In genomic region chr5:9176641-9177040, GRCh38 we compare ENCODE assay signal across 23 cellular contexts.
"Had no signal": no experiment of that assay in that cellular context is flagged by ENCODE, and none has a peak within 500 bp of the region (broad histone marks: within the 10 kb centered on the region; RNA-seq: fewer than 3 reads in every experiment).

No MANE protein-coding gene starts in this region.

- DNase-seq: hippocampal formation; kidney glomerular epithelial cell; left cardiac atrium; left ventricle myocardium superior; lower lobe of right lung; mammary epithelial cell; mesenchymal stem cell; naive thymus-derived CD4-positive, alpha-beta T cell; ovary; small intestine; spleen; stimulated activated CD4-positive, alpha-beta T cell treated with anti-CD3 and anti-CD28 coated beads, Interleukin-2, amount 100 ng/mL, for 48 hours; stimulated activated CD4-positive, alpha-beta T cell treated with anti-CD3 and anti-CD28 coated beads, Interleukin-4, amount 100 ng/mL, for 4 hours; stimulated activated CD8-positive, alpha-beta memory T cell treated with anti-CD3 and anti-CD28 coated beads, Interleukin-4, amount 100 ng/mL, for 48 hours; stimulated activated naive CD4-positive, alpha-beta T cell treated with Interleukin-2 at 50 U/mL for 16 hours; stimulated activated naive CD8-positive, alpha-beta T cell treated with anti-CD3 and anti-CD28 coated beads, Interleukin-15, amount 100 ng/mL, for 72 hours; substantia nigra; uterus had no signal

- H3K4me3 ChIP-seq: lower lobe of right lung, ovary, right atrium auricular region, spleen, tibial nerve, uterus had no signal

- ATAC-seq: left cardiac atrium; left lobe of liver; left ventricle myocardium superior; lower lobe of right lung; naive thymus-derived CD4-positive, alpha-beta T cell; sciatic nerve; stimulated activated memory B cell treated with anti-CD40 and anti-IgM and Interleukin-4, amounts not matched to agents 10 μg/mL and 1 μg/mL and 100 μg/mL, for 72 hours; stimulated activated naive CD8-positive, alpha-beta T cell treated with anti-CD3 and anti-CD28 coated beads, Interleukin-15, amount 100 ng/mL, for 72 hours had no signal
